Comparison of ENCODE assay signal across 1 cellular context in the genomic region with DNA sequence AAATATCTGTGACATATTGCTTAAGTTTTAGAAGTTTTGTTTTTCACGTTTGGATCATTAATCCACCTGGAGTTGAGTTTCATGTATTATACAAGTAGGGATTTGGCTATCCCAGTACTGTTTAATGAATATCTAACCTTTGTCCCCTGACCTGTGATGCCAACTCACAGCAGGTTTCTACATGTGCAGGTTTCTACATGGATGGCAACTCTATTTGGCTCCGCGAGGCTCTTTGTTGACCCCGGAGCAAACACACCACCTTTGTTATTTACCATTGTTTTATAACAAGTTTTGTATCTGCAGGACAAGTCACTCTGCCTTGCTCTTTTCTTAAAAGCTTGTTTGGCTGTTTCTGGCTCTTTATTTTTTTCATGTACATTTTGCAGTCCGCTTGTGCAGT.
TF ChIP-seq lines count a peak whose summit lies in the region.

No MANE protein-coding gene starts in this region.

TF ChIP-seq in A549, 52 proteins besides CTCF, POLR2A, EP300 and RAD21:
- TF ChIP-seq, protein P1, sequence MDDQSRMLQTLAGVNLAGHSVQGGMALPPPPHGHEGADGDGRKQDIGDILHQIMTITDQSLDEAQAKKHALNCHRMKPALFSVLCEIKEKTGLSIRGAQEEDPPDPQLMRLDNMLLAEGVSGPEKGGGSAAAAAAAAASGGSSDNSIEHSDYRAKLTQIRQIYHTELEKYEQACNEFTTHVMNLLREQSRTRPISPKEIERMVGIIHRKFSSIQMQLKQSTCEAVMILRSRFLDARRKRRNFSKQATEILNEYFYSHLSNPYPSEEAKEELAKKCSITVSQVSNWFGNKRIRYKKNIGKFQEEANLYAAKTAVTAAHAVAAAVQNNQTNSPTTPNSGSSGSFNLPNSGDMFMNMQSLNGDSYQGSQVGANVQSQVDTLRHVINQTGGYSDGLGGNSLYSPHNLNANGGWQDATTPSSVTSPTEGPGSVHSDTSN (IDR thresholded peaks at IDR 0.05) = no peak
- TF ChIP-seq CBX8 (IDR thresholded peaks at IDR 0.05) (no peak), ZC3H11A (IDR thresholded peaks at IDR 0.05) (no peak), NFE2L2 (conservative IDR thresholded peaks at IDR 0.05; ENCODE audit: low read length) (no peak), NR3C1 (IDR thresholded peaks at IDR 0.05) (no peak), CHD4 (IDR thresholded peaks at IDR 0.05; ENCODE audit: borderline replicate concordance) (no peak), ZNF302 (CRISPR knock-in tag; IDR thresholded peaks at IDR 0.05) (no peak), JUNB (IDR thresholded peaks at IDR 0.05) (no peak), RFX5 (IDR thresholded peaks at IDR 0.05) (no peak)
- TF ChIP-seq, protein P2, sequence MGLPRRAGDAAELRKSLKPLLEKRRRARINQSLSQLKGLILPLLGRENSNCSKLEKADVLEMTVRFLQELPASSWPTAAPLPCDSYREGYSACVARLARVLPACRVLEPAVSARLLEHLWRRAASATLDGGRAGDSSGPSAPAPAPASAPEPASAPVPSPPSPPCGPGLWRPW (IDR thresholded peaks at IDR 0.05) = no peak
- TF ChIP-seq, protein P3, sequence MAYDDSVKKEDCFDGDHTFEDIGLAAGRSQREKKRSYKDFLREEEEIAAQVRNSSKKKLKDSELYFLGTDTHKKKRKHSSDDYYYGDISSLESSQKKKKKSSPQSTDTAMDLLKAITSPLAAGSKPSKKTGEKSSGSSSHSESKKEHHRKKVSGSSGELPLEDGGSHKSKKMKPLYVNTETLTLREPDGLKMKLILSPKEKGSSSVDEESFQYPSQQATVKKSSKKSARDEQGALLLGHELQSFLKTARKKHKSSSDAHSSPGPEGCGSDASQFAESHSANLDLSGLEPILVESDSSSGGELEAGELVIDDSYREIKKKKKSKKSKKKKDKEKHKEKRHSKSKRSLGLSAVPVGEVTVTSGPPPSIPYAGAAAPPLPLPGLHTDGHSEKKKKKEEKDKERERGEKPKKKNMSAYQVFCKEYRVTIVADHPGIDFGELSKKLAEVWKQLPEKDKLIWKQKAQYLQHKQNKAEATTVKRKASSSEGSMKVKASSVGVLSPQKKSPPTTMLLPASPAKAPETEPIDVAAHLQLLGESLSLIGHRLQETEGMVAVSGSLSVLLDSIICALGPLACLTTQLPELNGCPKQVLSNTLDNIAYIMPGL (CRISPR knock-in tag; IDR thresholded peaks at IDR 0.05; ENCODE audit: borderline replicate concordance) = no peak
